Comparison of ENCODE assay signal across 9 cellular contexts in genomic region chr14:29584992-29585391, GRCh38.
A peak's percentile ranks its signal among the peaks of the same experiment; 100 is the strongest.
DNase-seq lines count a peak whose midpoint lies in the region; ATAC-seq, FAIRE-seq and TF ChIP-seq lines count a peak whose summit lies in the region.
"Had no signal": no experiment of that assay in that cellular context is flagged by ENCODE, and none has a peak within 500 bp of the region (broad histone marks: within the 10 kb centered on the region; RNA-seq: fewer than 3 reads in every experiment).

No MANE protein-coding gene starts in this region.

- TF ChIP-seq POLR2A in A549 (IDR thresholded peaks at IDR 0.05; ENCODE audit: low read length) = no peak

- no peaks in the 10 kb centered on the region for H3K36me3 Mint-ChIP-seq in T-helper 17 cell (ENCODE audit: low read depth)
- H3K36me3 Mint-ChIP-seq in immature natural killer cell = no peaks in the 10 kb centered on the region

- no peak for FAIRE-seq in A549 (lab: Jason Lieb, UNC)

- TF ChIP-seq CTCF in A549 (IDR thresholded peaks at IDR 0.05) (no peak), lower lobe of right lung (IDR thresholded peaks at IDR 0.05) (no peak)

- CTCF ChIA-PET in A549 (lab: Yijun Ruan, JAX) = no interaction called here

- peak in 1 of 2 experiments; percentile 38 for DNase-seq in A549 (ENCODE audit: low read depth in 1 of 2, low spot score in 1 of 2)
- peak; percentile 77 for DNase-seq in NCI-H1436 (lab: John Stamatoyannopoulos, UW)
- DNase-seq in caudate nucleus (lab: John Stamatoyannopoulos, UW) = peak in 20 of 61 donors; percentile 2 to 71 (median 6)
- DNase-seq in lower lobe of right lung = peak; percentile 60
- DNase-seq in T-helper 17 cell = no peak
- no peak for DNase-seq in effector memory CD4-positive, alpha-beta T cell
- no peak for DNase-seq in immature natural killer cell
- no peak for DNase-seq in activated CD4-positive, CD25-positive, alpha-beta regulatory T cell (lab: John Stamatoyannopoulos, UW)

- H3K4me1 ChIP-seq in A549 (peaks cover 14% of the 10 kb centered on the region; the same call in 1 of the 3 replicates), lower lobe of right lung (peaks cover 5% of the 10 kb centered on the region)
- no peaks in the 10 kb centered on the region for H3K4me1 ChIP-seq in effector memory CD4-positive, alpha-beta T cell (ENCODE audit: control insufficient read depth, insufficient read depth, low read length, poor library complexity, severe bottlenecking)
- H3K4me1 ChIP-seq: BLaER1 treated with 17β-estradiol and CSF1 and Interleukin-3, amounts not matched to agents 10 nM and 100 nM had no signal

- TF ChIP-seq RAD21 in A549 (conservative IDR thresholded peaks at IDR 0.05 in 1 of 2, IDR thresholded peaks at IDR 0.05 in 1 of 2) = no peak

- peak; percentile 65 to 71; a peak in 5 of 6 replicates for ATAC-seq in A549
- peak; percentile 95 to 97 for ATAC-seq in lower lobe of right lung
- ATAC-seq in T-helper 17 cell = no peak

- 10% methylated on average over 8 of the region's 8 CpGs for WGBS in A549 (ENCODE audit: missing lambda C conversion rate)

- TF ChIP-seq EP300 in A549 (IDR thresholded peaks at IDR 0.05) = no peak

- no peaks in the 10 kb centered on the region for H3K27me3 Mint-ChIP-seq in T-helper 17 cell
- no peaks in the 10 kb centered on the region for H3K27me3 Mint-ChIP-seq in immature natural killer cell (ENCODE audit: low read depth in 3 of 3)

- POLR2A ChIA-PET in A549 (lab: Yijun Ruan, JAX) = no interaction called here

- intact Hi-C loops in lower lobe of right lung (cut with DNase I) = no loop called here

- no peaks in the 10 kb centered on the region for H3K27me3 ChIP-seq in lower lobe of right lung (ENCODE audit: low read depth)
- H3K27me3 ChIP-seq in effector memory CD4-positive, alpha-beta T cell (replicated peaks; ENCODE audit: control insufficient read depth, insufficient read depth, low read length, poor library complexity, severe bottlenecking) = no peaks in the 10 kb centered on the region
- H3K27me3 ChIP-seq: BLaER1 treated with 17β-estradiol and CSF1 and Interleukin-3, amounts not matched to agents 10 nM and 100 nM had no signal

- H3K9me3 ChIP-seq in A549 (no peaks in the 10 kb centered on the region), lower lobe of right lung (no peaks in the 10 kb centered on the region), T-helper 17 cell (ENCODE audit: control insufficient read depth, low read length, poor library complexity, severe bottlenecking) (no peaks in the 10 kb centered on the region)
- no peaks in the 10 kb centered on the region for H3K9me3 ChIP-seq in effector memory CD4-positive, alpha-beta T cell (ENCODE audit: control insufficient read depth, low read length)
- H3K9me3 ChIP-seq: BLaER1 treated with 17β-estradiol and CSF1 and Interleukin-3, amounts not matched to agents 10 nM and 100 nM had no signal

- H3K4me3 ChIP-seq in A549 (no peak overlapping the region), lower lobe of right lung (no peak overlapping the region)
- no peak overlapping the region for H3K4me3 ChIP-seq in effector memory CD4-positive, alpha-beta T cell (ENCODE audit: insufficient read depth, low read depth, low read length, poor library complexity, severe bottlenecking)
- H3K4me3 ChIP-seq: BLaER1 treated with 17β-estradiol and CSF1 and Interleukin-3, amounts not matched to agents 10 nM and 100 nM had no signal

- peaks cover 3 to 67% (median 18%) of the 10 kb centered on the region in 6 donors for H3K9me3 Mint-ChIP-seq in immature natural killer cell

- no peaks in the 10 kb centered on the region for H3K36me3 ChIP-seq in lower lobe of right lung
- H3K36me3 ChIP-seq in effector memory CD4-positive, alpha-beta T cell (ENCODE audit: control insufficient read depth, insufficient read depth, low read length) = no peaks in the 10 kb centered on the region
- H3K36me3 ChIP-seq: BLaER1 treated with 17β-estradiol and CSF1 and Interleukin-3, amounts not matched to agents 10 nM and 100 nM had no signal

- H3K4me1 Mint-ChIP-seq in T-helper 17 cell = no peaks in the 10 kb centered on the region
- H3K4me1 Mint-ChIP-seq in immature natural killer cell = no peaks in the 10 kb centered on the region

- H3K4me2 ChIP-seq in A549 = peak overlapping the region; percentile 42
- H3K4me2 ChIP-seq: BLaER1 treated with 17β-estradiol and CSF1 and Interleukin-3, amounts not matched to agents 10 nM and 100 nM had no signal

- H3K27ac ChIP-seq in A549 (no peak overlapping the region), caudate nucleus (ENCODE audit: low read depth, low read length) (peak overlapping the region; percentile 5), lower lobe of right lung (no peak overlapping the region)
- H3K27ac ChIP-seq in effector memory CD4-positive, alpha-beta T cell (ENCODE audit: insufficient read depth, low read length, poor library complexity, severe bottlenecking) = no peak overlapping the region
- H3K27ac ChIP-seq: BLaER1 treated with 17β-estradiol and CSF1 and Interleukin-3, amounts not matched to agents 10 nM and 100 nM had no signal

- H3K4me3 Mint-ChIP-seq in T-helper 17 cell = no peak overlapping the region
- H3K4me3 Mint-ChIP-seq in immature natural killer cell = no peak overlapping the region

- H3K27ac Mint-ChIP-seq in T-helper 17 cell (no peak overlapping the region), immature natural killer cell (no peak overlapping the region)

TF ChIP-seq in A549, 52 proteins besides CTCF, POLR2A, EP300 and RAD21:
- TF ChIP-seq POLR2AphosphoS2 (conservative IDR thresholded peaks at IDR 0.05; ENCODE audit: low read length) (no peak), CEBPB (IDR thresholded peaks at IDR 0.05) (peak in 1 of 2 experiments; percentile 24; a peak in 1 of 4 replicates)

Comparison
In these comparisons a context has a peak if more than half of its experiments do, and no peak if none do; other contexts are left out.
1. DNase-seq: peak in NCI-H1436 (single experiment) and lower lobe of right lung (single experiment); none in T-helper 17 cell (0 of 3), effector memory CD4-positive, alpha-beta T cell (0 of 3), immature natural killer cell (0 of 3) and activated CD4-positive, CD25-positive, alpha-beta regulatory T cell (0 of 4).